8 cellular contexts compared by ENCODE assay signal in genomic region chr2:9554841-9555337, GRCh38. TPM values are rescaled to one million over a fixed set of nuclear protein-coding genes. Genes with fewer than 3 reads are reported as not detected.
DNase-seq lines count a peak whose midpoint lies in the region; ATAC-seq and TF ChIP-seq lines count a peak whose summit lies in the region.

No MANE protein-coding gene starts in this region.

- ATAC-seq in GM21381 (IDR thresholded peaks at IDR 0.05; ENCODE audit: unreplicated experiment), result no peak

- peak overlapping the region; percentile 93 for H3K4me3 ChIP-seq in brain microvascular endothelial cell (ENCODE audit: low read depth, low read length)

- TF ChIP-seq CTCF in C4-2B (conservative IDR thresholded peaks at IDR 0.05) (no peak), brain microvascular endothelial cell (IDR thresholded peaks at IDR 0.05; ENCODE audit: low read depth, low read length, missing control alignments) (no peak)

- in situ Hi-C loops in brain microvascular endothelial cell (cut with HindIII; ENCODE audit: low pct_ligation_motif_present, low sequenced_read_pairs), result no loop called here

- DNase-seq in HT-29 (ENCODE audit: low spot score) (peak; percentile 71), SK-N-DZ (ENCODE audit: low spot score) (peak; percentile 61), brain microvascular endothelial cell (peak; percentile 75), islet precursor cell (peak; percentile 65), cerebellum (ENCODE audit: low spot score) (no peak)
- peak; percentile 8 to 33 for DNase-seq in stimulated activated CD4-positive, alpha-beta T cell treated with anti-CD3 and anti-CD28 coated beads, Interleukin-2, amount 100 ng/mL, for 24 hours

- no peaks in the 10 kb centered on the region for H3K27me3 ChIP-seq in brain microvascular endothelial cell (replicated peaks)

- no peaks in the 10 kb centered on the region for H3K36me3 ChIP-seq in brain microvascular endothelial cell (replicated peaks)

- H3K27ac ChIP-seq in C4-2B (peak overlapping the region; percentile 97), brain microvascular endothelial cell (peak overlapping the region; percentile 91)

RNA-seq across cellular contexts. Expression of gene ADAM17, which starts 0.7 kb away (rescaled TPM):
- 15.4 and 18.7 TPM in 2 replicates for total RNA-seq in HT-29 (2014; rRNA removed; shearing (Covaris generic))
- 25.0 and 26.8 TPM in 2 replicates for polyA plus RNA-seq in SK-N-DZ (2014; cell fraction: cytosol; rRNA removed)
- polyA plus RNA-seq in SK-N-DZ (2014; cell fraction: nucleus; rRNA removed), result 17.0 and 17.3 TPM in 2 replicates
- 33.4 TPM for total RNA-seq in cerebellum
